20 cellular contexts compared by ENCODE assay signal in genomic region chr2:109087055-109087663, GRCh38. TPM values are rescaled to one million over a fixed set of nuclear protein-coding genes. Genes with fewer than 3 reads are reported as not detected.
DNase-seq lines count a peak whose midpoint lies in the region; ATAC-seq, FAIRE-seq and TF ChIP-seq lines count a peak whose summit lies in the region.
"Had no signal": no experiment of that assay in that cellular context is flagged by ENCODE, and none has a peak within 500 bp of the region (broad histone marks: within the 10 kb centered on the region; RNA-seq: fewer than 3 reads in every experiment).

No MANE protein-coding gene starts in this region.

- no TSS peak for BruUV-seq in endothelial cell of umbilical vein (replicated peaks; lab: Mats Ljungman, UMichigan)

- no peak for FAIRE-seq in endothelial cell of umbilical vein (lab: Jason Lieb, UNC)
- FAIRE-seq: A549, GM12878 had no signal

- no peaks in the 10 kb centered on the region for H3K4me1 Mint-ChIP-seq in neural progenitor cell

- no peaks in the 10 kb centered on the region for H3K36me3 ChIP-seq in endothelial cell of umbilical vein (ENCODE audit: control insufficient read depth in 2 of 2, extremely low read depth in 1 of 2, insufficient read depth in 2 of 2, low read length in 2 of 2)
- no peaks in the 10 kb centered on the region for H3K36me3 ChIP-seq in neural progenitor cell

- TF ChIP-seq CTCF in endothelial cell of umbilical vein (IDR thresholded peaks at IDR 0.05; ENCODE audit: extremely low read depth in 1 of 2, insufficient read depth in 1 of 2, low read depth in 1 of 2, low read length in 2 of 2) (no peak), neural progenitor cell (IDR thresholded peaks at IDR 0.05) (no peak), dorsolateral prefrontal cortex (IDR thresholded peaks at IDR 0.05 in 54 of 56, conservative IDR thresholded peaks at IDR 0.05 in 2 of 56; ENCODE audit: low read depth in 1 of 56, partially characterized antibody in 56 of 56) (no peak)

- no peak overlapping the region for H3K27ac ChIP-seq in endothelial cell of umbilical vein (ENCODE audit: insufficient read depth, low read depth, low read length)
- no peak overlapping the region for H3K27ac ChIP-seq in neural progenitor cell
- no peak overlapping the region for H3K27ac ChIP-seq in dorsolateral prefrontal cortex
- H3K27ac ChIP-seq: 22Rv1, A549, C4-2B had no signal

- peak overlapping the region; percentile 73 for H3K27ac Mint-ChIP-seq in neural progenitor cell
- H3K27ac Mint-ChIP-seq: CD4-positive, alpha-beta T cell; HFFc6 had no signal

- H3K36me3 Mint-ChIP-seq in neural progenitor cell = no peaks in the 10 kb centered on the region

- POLR2A ChIA-PET in endothelial cell of umbilical vein (lab: Charles Lee) = no interaction called here

- H3K9ac ChIP-seq in endothelial cell of umbilical vein (replicated peaks; ENCODE audit: extremely low read depth, insufficient read depth, low read length) = no peak overlapping the region
- H3K9ac ChIP-seq in neural progenitor cell = no peak overlapping the region

- H3K4me3 ChIP-seq in endothelial cell of umbilical vein (replicated peaks in 1 of 3; ENCODE audit: insufficient read depth in 1 of 3, low read depth in 1 of 3, low read length in 3 of 3) (no peak overlapping the region), neural progenitor cell (no peak overlapping the region), dorsolateral prefrontal cortex (no peak overlapping the region)
- H3K4me3 ChIP-seq: A549, GM12878 had no signal

- no peaks in the 10 kb centered on the region for H3K9me3 ChIP-seq in endothelial cell of umbilical vein (replicated peaks; ENCODE audit: control insufficient read depth, insufficient read depth, low read length)
- H3K9me3 ChIP-seq in neural progenitor cell (ENCODE audit: low read depth) = no peaks in the 10 kb centered on the region
- H3K9me3 ChIP-seq: A549 had no signal

- H2AFZ ChIP-seq in endothelial cell of umbilical vein (ENCODE audit: low read depth, low read length) (no peak overlapping the region), neural progenitor cell (replicated peaks) (no peak overlapping the region)

- no peak for ATAC-seq in HG02970 (IDR thresholded peaks at IDR 0.05; ENCODE audit: low FRiP score, unreplicated experiment)
- ATAC-seq: A549, GM12878, HCT116 had no signal

- no peak for TF ChIP-seq POLR2A in endothelial cell of umbilical vein (IDR thresholded peaks at IDR 0.05; ENCODE audit: low read depth, low read length)

- H3K27me3 ChIP-seq in endothelial cell of umbilical vein (ENCODE audit: control insufficient read depth in 2 of 2, insufficient read depth in 2 of 2, low read length in 2 of 2) (no peaks in the 10 kb centered on the region), neural progenitor cell (no peaks in the 10 kb centered on the region), dorsolateral prefrontal cortex (no peaks in the 10 kb centered on the region)

- H3K4me2 ChIP-seq in endothelial cell of umbilical vein (ENCODE audit: insufficient read depth, low read length) (no peak overlapping the region), neural progenitor cell (no peak overlapping the region)
- H3K4me2 ChIP-seq: A549 had no signal

- H3K79me2 ChIP-seq in endothelial cell of umbilical vein (ENCODE audit: control insufficient read depth, insufficient read depth, low read length) (no peaks in the 10 kb centered on the region), neural progenitor cell (ENCODE audit: low read depth) (no peaks in the 10 kb centered on the region)

- peak; percentile 47 for DNase-seq in activated CD8-positive, alpha-beta memory T cell treated with anti-CD3 and anti-CD28 coated beads for 24 hours
- DNase-seq in activated CD8-positive, alpha-beta memory T cell treated with anti-CD3 and anti-CD28 coated beads, Interleukin-2, amount 50 U/mL, for 4 hours = no peak
- DNase-seq in endothelial cell of umbilical vein (ENCODE audit: low read depth, low spot score) (peak; percentile 18), neural progenitor cell (ENCODE audit: low spot score) (no peak), dorsolateral prefrontal cortex (no peak), NCI-H1048 (lab: John Stamatoyannopoulos, UW) (no peak)
- DNase-seq: AML-193; CD4-positive, alpha-beta T cell; DMS153; DMS79 treated with DMSO at 0.1 percent for 48 hours; GF-D8; GOT3; H7; HFFc6 had no signal

- CTCF ChIA-PET in endothelial cell of umbilical vein (lab: Charles Lee) = no interaction called here

- dilution Hi-C loops in endothelial cell of umbilical vein (cut with MboI; ENCODE audit: extremely low pct_ligation_motif_present, low sequenced_read_pairs) = no loop called here

- H3K9me3 Mint-ChIP-seq in neural progenitor cell = peaks cover 25% of the 10 kb centered on the region
- H3K9me3 Mint-ChIP-seq: HFFc6 had no signal

- peaks cover 5% of the 10 kb centered on the region for H3K27me3 Mint-ChIP-seq in neural progenitor cell (ENCODE audit: insufficient read depth, low read depth)
- H3K27me3 Mint-ChIP-seq: CD4-positive, alpha-beta T cell had no signal

- H3K4me3 Mint-ChIP-seq in neural progenitor cell = no peak overlapping the region
- H3K4me3 Mint-ChIP-seq: CD4-positive, alpha-beta T cell; HFFc6 had no signal

- no peaks in the 10 kb centered on the region for H3K9me1 ChIP-seq in endothelial cell of umbilical vein (replicated peaks; ENCODE audit: control insufficient read depth, extremely low read depth, insufficient read depth, low read length)

- no peaks in the 10 kb centered on the region for H4K20me1 ChIP-seq in endothelial cell of umbilical vein (replicated peaks; ENCODE audit: control insufficient read depth, extremely low read depth, insufficient read depth, low read length)
- no peaks in the 10 kb centered on the region for H4K20me1 ChIP-seq in neural progenitor cell (ENCODE audit: low read depth)

- intact Hi-C loops in endothelial cell of umbilical vein (cut with micrococcal nuclease) (loop anchor here (5.0 to 10.0 kb wide), 2 partner anchors 55 to 548 kb away; no protein-coding TSS in a partner anchor), dorsolateral prefrontal cortex (cut with DNase I) (no loop called here)

- H3F3A ChIP-seq in neural progenitor cell (ENCODE audit: low read depth) = no peaks in the 10 kb centered on the region

- H3K4me1 ChIP-seq in endothelial cell of umbilical vein (ENCODE audit: control insufficient read depth, extremely low read depth, insufficient read depth, low read length) = peaks cover 18% of the 10 kb centered on the region
- no peaks in the 10 kb centered on the region for H3K4me1 ChIP-seq in neural progenitor cell
- H3K4me1 ChIP-seq: A549 had no signal

TF ChIP-seq in endothelial cell of umbilical vein, 7 proteins besides CTCF, POLR2A, EP300 and RAD21:
- no peak for TF ChIP-seq GATA2 (IDR thresholded peaks at IDR 0.05; ENCODE audit: insufficient read depth, insufficient read length, low read depth, low read length)
- no peak for TF ChIP-seq FOS (IDR thresholded peaks at IDR 0.05; ENCODE audit: borderline replicate concordance, insufficient read depth, low read length)
- TF ChIP-seq MAX (IDR thresholded peaks at IDR 0.05; ENCODE audit: insufficient read depth, insufficient read length) = no peak
- TF ChIP-seq EZH2 (IDR thresholded peaks at IDR 0.05; ENCODE audit: borderline replicate concordance, low read depth, low read length, severe bottlenecking) = no peak
- no peak for TF ChIP-seq MYC (IDR thresholded peaks at IDR 0.05; ENCODE audit: low read depth, low read length)
- TF ChIP-seq JUN (IDR thresholded peaks at IDR 0.05; ENCODE audit: borderline replicate concordance, insufficient read depth, insufficient read length, low read depth) = no peak
- TF ChIP-seq POLR2AphosphoS5 (IDR thresholded peaks at IDR 0.05; ENCODE audit: insufficient read depth, low read depth, low read length) = no peak

RNA-seq across cellular contexts. Expression of gene SH3RF3, which starts 41.8 kb away (rescaled TPM):
- total RNA-seq in endothelial cell of umbilical vein = 9.4 and 14.7 TPM in 2 replicates
- 3.8 and 3.9 TPM in 2 replicates for polyA plus RNA-seq in endothelial cell of umbilical vein
- polyA plus RNA-seq in endothelial cell of umbilical vein (2011; cell fraction: cytosol; rRNA removed) = 3.7 and 3.9 TPM in 2 replicates
- polyA plus RNA-seq in endothelial cell of umbilical vein (2011; cell fraction: nucleus; rRNA removed) = 7.4 and 8.1 TPM in 2 replicates
- polyA plus RNA-seq in endothelial cell of umbilical vein (2012) = 12.5 and 15.9 TPM in 2 replicates
- 5.3 and 7.4 TPM in 2 replicates for polyA minus RNA-seq in endothelial cell of umbilical vein
- 1.6 TPM for polyA minus RNA-seq in endothelial cell of umbilical vein (2011; cell fraction: cytosol; rRNA and poly(A)+ RNA removed)
- polyA minus RNA-seq in endothelial cell of umbilical vein (2011; cell fraction: nucleus; rRNA and poly(A)+ RNA removed) = 8.6 and 16.6 TPM in 2 replicates
- 0.28 TPM in 2 replicates for total RNA-seq in neural progenitor cell (ENCODE audit: low replicate concordance)
- 10 to 100 TPM in 98 of 120 experiments, 1 to 10 TPM in 22; 6.1 to 18.7 (median 11.5) TPM for total RNA-seq in dorsolateral prefrontal cortex

Comparison
In these comparisons a context has a peak if more than half of its experiments do, and no peak if none do; other contexts are left out.
1. DNase-seq: peak in activated CD8-positive, alpha-beta memory T cell treated with anti-CD3 and anti-CD28 coated beads for 24 hours (single experiment) and endothelial cell of umbilical vein (single experiment); none in activated CD8-positive, alpha-beta memory T cell treated with anti-CD3 and anti-CD28 coated beads, Interleukin-2, amount 50 U/mL, for 4 hours (single experiment), neural progenitor cell (single experiment), dorsolateral prefrontal cortex (0 of 10) and NCI-H1048 (single experiment).